ENCODE assay signal across 12 cellular contexts in the genomic region with DNA sequence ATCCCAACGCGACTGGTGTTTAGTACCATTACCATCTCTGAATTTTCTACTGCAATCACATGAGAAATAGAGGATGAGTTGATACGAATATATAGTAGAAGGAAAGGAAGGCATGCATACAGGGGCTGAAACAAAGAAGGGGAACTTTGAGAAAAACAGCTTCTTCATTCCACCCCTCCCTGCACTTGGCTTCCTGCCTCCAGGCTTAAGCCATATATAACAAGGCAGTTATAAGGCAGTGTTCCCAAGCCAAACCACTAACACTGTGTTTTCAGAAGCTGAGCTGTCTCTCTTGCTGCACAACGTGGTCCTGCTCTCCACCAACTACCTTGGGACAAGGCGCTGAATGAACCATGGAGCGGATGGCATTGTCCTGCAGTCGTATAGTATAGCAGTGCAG.
"Had no signal": no experiment of that assay in that cellular context is flagged by ENCODE, and none has a peak within 500 bp of the region (broad histone marks: within the 10 kb centered on the region; RNA-seq: fewer than 3 reads in every experiment).

No MANE protein-coding gene starts in this region.

- H3K4me3 Mint-ChIP-seq: activated CD4-positive, alpha-beta T cell treated with anti-CD3 and anti-CD28 coated beads, Interleukin-2, amount 10 ng/mL, durations not matched to agents 24 days and 14 days; activated naive CD4-positive, alpha-beta T cell treated with anti-CD3 and anti-CD28 coated beads, Interleukin-2, amount 10 ng/mL, durations not matched to agents 7 days and 5 days; central memory CD8-positive, alpha-beta T cell; stimulated activated memory B cell treated with anti-CD40 and anti-IgM and Interleukin-4, amounts not matched to agents 10 μg/mL and 1 μg/mL and 100 μg/mL, for 72 hours had no signal

- H3K27ac ChIP-seq: body of pancreas, epithelial cell of prostate, gastrocnemius medialis, transverse colon had no signal

- H3K4me3 ChIP-seq: body of pancreas, gastrocnemius medialis, transverse colon had no signal

- H3K27me3 ChIP-seq: body of pancreas, gastrocnemius medialis, transverse colon had no signal

- H3K4me1 ChIP-seq: body of pancreas, gastrocnemius medialis, transverse colon had no signal

- H3K9me3 Mint-ChIP-seq: activated CD4-positive, alpha-beta T cell treated with anti-CD3 and anti-CD28 coated beads, Interleukin-2, amount 10 ng/mL, durations not matched to agents 24 days and 14 days; activated naive CD4-positive, alpha-beta T cell treated with anti-CD3 and anti-CD28 coated beads, Interleukin-2, amount 10 ng/mL, durations not matched to agents 7 days and 5 days; central memory CD8-positive, alpha-beta T cell; stimulated activated memory B cell treated with anti-CD40 and anti-IgM and Interleukin-4, amounts not matched to agents 10 μg/mL and 1 μg/mL and 100 μg/mL, for 72 hours had no signal

- H3K4me1 Mint-ChIP-seq: activated CD4-positive, alpha-beta T cell treated with anti-CD3 and anti-CD28 coated beads, Interleukin-2, amount 10 ng/mL, durations not matched to agents 24 days and 14 days; activated naive CD4-positive, alpha-beta T cell treated with anti-CD3 and anti-CD28 coated beads, Interleukin-2, amount 10 ng/mL, durations not matched to agents 7 days and 5 days; stimulated activated memory B cell treated with anti-CD40 and anti-IgM and Interleukin-4, amounts not matched to agents 10 μg/mL and 1 μg/mL and 100 μg/mL, for 72 hours had no signal

- H3K27ac Mint-ChIP-seq: activated CD4-positive, alpha-beta T cell treated with anti-CD3 and anti-CD28 coated beads, Interleukin-2, amount 10 ng/mL, durations not matched to agents 24 days and 14 days; activated naive CD4-positive, alpha-beta T cell treated with anti-CD3 and anti-CD28 coated beads, Interleukin-2, amount 10 ng/mL, durations not matched to agents 7 days and 5 days; stimulated activated memory B cell treated with anti-CD40 and anti-IgM and Interleukin-4, amounts not matched to agents 10 μg/mL and 1 μg/mL and 100 μg/mL, for 72 hours had no signal

- DNase-seq: activated CD4-positive, alpha-beta T cell treated with anti-CD3 and anti-CD28 coated beads, Interleukin-2, amount 10 ng/mL, durations not matched to agents 24 days and 14 days; activated CD4-positive, CD25-positive, alpha-beta regulatory T cell; activated CD8-positive, alpha-beta memory T cell treated with anti-CD3 and anti-CD28 coated beads for 24 hours; activated naive CD4-positive, alpha-beta T cell treated with anti-CD3 and anti-CD28 coated beads, Interleukin-2, amount 10 ng/mL, durations not matched to agents 7 days and 5 days; body of pancreas; effector CD8-positive, alpha-beta T cell; gastrocnemius medialis; stimulated activated CD4-positive, alpha-beta T cell treated with anti-CD3 and anti-CD28 coated beads, Interleukin-1b, Interleukin-23, amount 100 ng/mL, for 48 hours; transverse colon had no signal

- H3K9me3 ChIP-seq: body of pancreas, gastrocnemius medialis, transverse colon had no signal

- ATAC-seq: body of pancreas; gastrocnemius medialis; stimulated activated memory B cell treated with anti-CD40 and anti-IgM and Interleukin-4, amounts not matched to agents 10 μg/mL and 1 μg/mL and 100 μg/mL, for 72 hours had no signal

- H3K27me3 Mint-ChIP-seq: activated CD4-positive, alpha-beta T cell treated with anti-CD3 and anti-CD28 coated beads, Interleukin-2, amount 10 ng/mL, durations not matched to agents 24 days and 14 days; activated naive CD4-positive, alpha-beta T cell treated with anti-CD3 and anti-CD28 coated beads, Interleukin-2, amount 10 ng/mL, durations not matched to agents 7 days and 5 days; central memory CD8-positive, alpha-beta T cell; stimulated activated memory B cell treated with anti-CD40 and anti-IgM and Interleukin-4, amounts not matched to agents 10 μg/mL and 1 μg/mL and 100 μg/mL, for 72 hours had no signal
